ENCODE assay signal across 10 cellular contexts in genomic region chr14:91371990-91372375, GRCh38. TPM values are rescaled to one million over a fixed set of nuclear protein-coding genes. Genes with fewer than 3 reads are reported as not detected.
DNase-seq lines count a peak whose midpoint lies in the region; ATAC-seq and TF ChIP-seq lines count a peak whose summit lies in the region.
"Had no signal": no experiment of that assay in that cellular context is flagged by ENCODE, and none has a peak within 500 bp of the region (broad histone marks: within the 10 kb centered on the region; RNA-seq: fewer than 3 reads in every experiment).

No MANE protein-coding gene starts in this region.

- peak overlapping the region; percentile 71 for H3K27ac Mint-ChIP-seq in dendritic cell treated with granulocyte-macrophage colony-stimulating factor and Interleukin-4, amounts not matched to agents 40 ng/mL and 50 ng/mL, for 4 days

- WGBS in stomach, 5 donors: 70 to 91% (median 89%) methylated on average over 1 to 4 of the region's 4 CpGs

- TF ChIP-seq CTCF in SU-DHL-6 (IDR thresholded peaks at IDR 0.05; ENCODE audit: insufficient read depth, low read length, poor library complexity, severe bottlenecking): no peak
- TF ChIP-seq CTCF in stomach (IDR thresholded peaks at IDR 0.05): no peak
- TF ChIP-seq CTCF in foreskin fibroblast (IDR thresholded peaks at IDR 0.05; ENCODE audit: low read depth, low read length): no peak

- H3K4me1 Mint-ChIP-seq in activated T-cell treated with anti-CD3 and anti-CD28 coated beads, Interleukin-2, amount 50 U/mL, for 4 hours (ENCODE audit: low read depth): peaks cover 99% of the 10 kb centered on the region
- peaks cover 98% of the 10 kb centered on the region for H3K4me1 Mint-ChIP-seq in dendritic cell treated with granulocyte-macrophage colony-stimulating factor and Interleukin-4, amounts not matched to agents 40 ng/mL and 50 ng/mL, for 4 days (ENCODE audit: low read depth)

- intact Hi-C loops in dendritic cell treated with granulocyte-macrophage colony-stimulating factor and Interleukin-4, amounts not matched to agents 40 ng/mL and 50 ng/mL, for 4 days (cut with micrococcal nuclease): no loop called here
- intact Hi-C loops in stomach (cut with DNase I; ENCODE audit: low total_unique reads): no loop called here

- peaks cover 77% of the 10 kb centered on the region for H3F3A ChIP-seq in SU-DHL-6 (ENCODE audit: insufficient read depth)

- peak overlapping the region; percentile 98 for H3K27ac ChIP-seq in SU-DHL-6 (ENCODE audit: low read depth, low read length)
- peak overlapping the region; percentile 22 to 82 (median 66) for H3K27ac ChIP-seq in stomach

- no peak for DNase-seq in activated T-cell treated with anti-CD3 and anti-CD28 coated beads, Interleukin-2, amount 50 U/mL, for 4 hours
- DNase-seq in activated T-cell treated with anti-CD3 and anti-CD28 coated beads for 4 hours: no peak
- DNase-seq in stomach: no peak
- DNase-seq in foreskin fibroblast: no peak
- no peak for DNase-seq in NCI-H1092 treated with DMSO at 0.1 percent for 48 hours (lab: John Stamatoyannopoulos, UW)
- DNase-seq: activated CD4-positive, CD25-positive, alpha-beta regulatory T cell; Kasumi-1 had no signal

- ATAC-seq in activated T-cell treated with anti-CD3 and anti-CD28 coated beads, Interleukin-2, amount 50 U/mL, for 4 hours: no peak
- ATAC-seq in SK-N-SH treated with all-trans-retinoic acid at 6 μM for 48 hours: no peak

- H3K79me2 ChIP-seq in SU-DHL-6 (ENCODE audit: insufficient read depth, low read length): peaks cover 87% of the 10 kb centered on the region

- peaks cover 7% of the 10 kb centered on the region for H3K36me3 Mint-ChIP-seq in activated T-cell treated with anti-CD3 and anti-CD28 coated beads, Interleukin-2, amount 50 U/mL, for 4 hours (ENCODE audit: insufficient read depth)
- H3K36me3 Mint-ChIP-seq in dendritic cell treated with granulocyte-macrophage colony-stimulating factor and Interleukin-4, amounts not matched to agents 40 ng/mL and 50 ng/mL, for 4 days (ENCODE audit: low read depth): no peaks in the 10 kb centered on the region

- H3K27me3 ChIP-seq in SU-DHL-6 (ENCODE audit: low read length): no peaks in the 10 kb centered on the region
- no peaks in the 10 kb centered on the region for H3K27me3 ChIP-seq in stomach

- H3K9ac ChIP-seq in SU-DHL-6 (ENCODE audit: low read length): peak overlapping the region; percentile 57; the same call in 1 of the 2 replicates

- no peaks in the 10 kb centered on the region for H3K9me2 ChIP-seq in SU-DHL-6 (replicated peaks; ENCODE audit: insufficient read depth, low read length)

- H3K27me3 Mint-ChIP-seq in activated T-cell treated with anti-CD3 and anti-CD28 coated beads, Interleukin-2, amount 50 U/mL, for 4 hours (ENCODE audit: low read depth): no peaks in the 10 kb centered on the region
- peaks cover 42% of the 10 kb centered on the region for H3K27me3 Mint-ChIP-seq in dendritic cell treated with granulocyte-macrophage colony-stimulating factor and Interleukin-4, amounts not matched to agents 40 ng/mL and 50 ng/mL, for 4 days

- H3K36me3 ChIP-seq in SU-DHL-6 (ENCODE audit: low read length) (no peaks in the 10 kb centered on the region), stomach (no peaks in the 10 kb centered on the region)

- no peaks in the 10 kb centered on the region for H3K9me3 Mint-ChIP-seq in activated T-cell treated with anti-CD3 and anti-CD28 coated beads, Interleukin-2, amount 50 U/mL, for 4 hours
- H3K9me3 Mint-ChIP-seq in dendritic cell treated with granulocyte-macrophage colony-stimulating factor and Interleukin-4, amounts not matched to agents 40 ng/mL and 50 ng/mL, for 4 days: no peaks in the 10 kb centered on the region

- no peaks in the 10 kb centered on the region; the same call in 1 of the 2 replicates for H4K20me1 ChIP-seq in SU-DHL-6 (ENCODE audit: low read depth, low read length)

- peaks cover 68 to 98% (median 90%) of the 10 kb centered on the region in 4 donors for H3K4me1 ChIP-seq in stomach

- H3K9me3 ChIP-seq in SU-DHL-6 (ENCODE audit: insufficient read depth, low read length): no peaks in the 10 kb centered on the region
- no peaks in the 10 kb centered on the region for H3K9me3 ChIP-seq in stomach

- no peak overlapping the region for H2AFZ ChIP-seq in SU-DHL-6 (ENCODE audit: low read depth, low read length, severe bottlenecking)

- no peak for TF ChIP-seq POLR2A in stomach (IDR thresholded peaks at IDR 0.05)

- H3K4me3 ChIP-seq in SU-DHL-6 (ENCODE audit: insufficient read depth, low read length, poor library complexity, severe bottlenecking): no peak overlapping the region
- no peak overlapping the region for H3K4me3 ChIP-seq in stomach
- H3K4me3 ChIP-seq in foreskin fibroblast (ENCODE audit: low read depth in 1 of 2, low read length in 2 of 2): no peak overlapping the region

- H3K4me2 ChIP-seq in SU-DHL-6 (ENCODE audit: low read depth, low read length, poor library complexity, severe bottlenecking): peak overlapping the region; percentile 83

- TF ChIP-seq EP300 in stomach (IDR thresholded peaks at IDR 0.05): no peak

- H3K4me3 Mint-ChIP-seq in activated T-cell treated with anti-CD3 and anti-CD28 coated beads, Interleukin-2, amount 50 U/mL, for 4 hours: peak overlapping the region; percentile 67
- H3K4me3 Mint-ChIP-seq in dendritic cell treated with granulocyte-macrophage colony-stimulating factor and Interleukin-4, amounts not matched to agents 40 ng/mL and 50 ng/mL, for 4 days: peak overlapping the region; percentile 11

TF ChIP-seq in SK-N-SH treated with all-trans-retinoic acid at 6 μM for 48 hours, 23 proteins besides CTCF, POLR2A, EP300 and RAD21:
- TF ChIP-seq CREB5 (CRISPR knock-in tag; IDR thresholded peaks at IDR 0.05; ENCODE audit: low read depth) (no peak), CSDC2 (CRISPR knock-in tag; IDR thresholded peaks at IDR 0.05) (no peak), TCF4 (CRISPR knock-in tag; IDR thresholded peaks at IDR 0.05; ENCODE audit: borderline replicate concordance) (no peak), PPARA (CRISPR knock-in tag; IDR thresholded peaks at IDR 0.05; ENCODE audit: borderline replicate concordance) (no peak), CSRNP3 (CRISPR knock-in tag; IDR thresholded peaks at IDR 0.05) (no peak), ISL1 (CRISPR knock-in tag; IDR thresholded peaks at IDR 0.05) (no peak), GLIS3 (CRISPR knock-in tag; IDR thresholded peaks at IDR 0.05) (no peak), ZFP3 (CRISPR knock-in tag; IDR thresholded peaks at IDR 0.05) (no peak), ZFP30 (CRISPR knock-in tag; IDR thresholded peaks at IDR 0.05) (no peak), BACH2 (CRISPR knock-in tag; IDR thresholded peaks at IDR 0.05; ENCODE audit: borderline replicate concordance) (no peak), SNAI2 (CRISPR knock-in tag; IDR thresholded peaks at IDR 0.05) (no peak), ZNF8 (CRISPR knock-in tag; IDR thresholded peaks at IDR 0.05) (no peak), ESRRG (CRISPR knock-in tag; IDR thresholded peaks at IDR 0.05) (no peak)
TF ChIP-seq in SK-N-SH treated with all-trans-retinoic acid at 6 μM for 48 hours: peak in this region for 0.

RNA-seq across cellular contexts. Expression of gene CCDC88C, which starts 45.6 kb away (rescaled TPM):
- total RNA-seq in activated T-cell treated with anti-CD3 and anti-CD28 coated beads, Interleukin-2, amount 50 U/mL, for 4 hours: 10 to 100 TPM; 50.3 to 60.2 (median 58.2) TPM
- total RNA-seq in stomach: 10 to 100 TPM; 19.3 to 66.9 (median 41.5) TPM
- polyA plus RNA-seq in stomach: 10 to 100 TPM; 10.5 to 13.0 (median 12.4) TPM
